Comparison of ENCODE assay signal across 11 cellular contexts in genomic region chr2:71702071-71702970, GRCh38.
"Had no signal": no experiment of that assay in that cellular context is flagged by ENCODE, and none has a peak within 500 bp of the region (broad histone marks: within the 10 kb centered on the region; RNA-seq: fewer than 3 reads in every experiment).

No MANE protein-coding gene starts in this region.

- H3K27me3 Mint-ChIP-seq: activated naive CD4-positive, alpha-beta T cell treated with anti-CD3 and anti-CD28 coated beads, Interleukin-2, amount 50 U/mL, for 24 hours had no signal

- H3K9me3 Mint-ChIP-seq: activated naive CD4-positive, alpha-beta T cell treated with anti-CD3 and anti-CD28 coated beads, Interleukin-2, amount 50 U/mL, for 24 hours; activated T-helper 2 cell treated with anti-CD3 and anti-CD28 coated beads, Interferon-gamma antibody, Interleukin-2, Interleukin-4, amounts not matched to agents 10 μg/mL and 5 μg/mL and 100 μg/mL, durations not matched to agents 14 hours and 24 hours and 36 hours; immature natural killer cell; mesothelial cell of epicardium; type B pancreatic cell had no signal

- H3K36me3 Mint-ChIP-seq: activated naive CD4-positive, alpha-beta T cell treated with anti-CD3 and anti-CD28 coated beads, Interleukin-2, amount 50 U/mL, for 24 hours; immature natural killer cell; mesothelial cell of epicardium; type B pancreatic cell had no signal

- H3K4me3 Mint-ChIP-seq: activated naive CD4-positive, alpha-beta T cell treated with anti-CD3 and anti-CD28 coated beads, Interleukin-2, amount 50 U/mL, for 24 hours; immature natural killer cell; mesothelial cell of epicardium; type B pancreatic cell had no signal

- H3K27ac Mint-ChIP-seq: activated naive CD4-positive, alpha-beta T cell treated with anti-CD3 and anti-CD28 coated beads, Interleukin-2, amount 50 U/mL, for 24 hours; activated T-helper 2 cell treated with anti-CD3 and anti-CD28 coated beads, Interferon-gamma antibody, Interleukin-2, Interleukin-4, amounts not matched to agents 10 μg/mL and 5 μg/mL and 100 μg/mL, durations not matched to agents 14 hours and 24 hours and 36 hours; immature natural killer cell; mesothelial cell of epicardium; type B pancreatic cell had no signal

- H3K4me1 Mint-ChIP-seq: activated naive CD4-positive, alpha-beta T cell treated with anti-CD3 and anti-CD28 coated beads, Interleukin-2, amount 50 U/mL, for 24 hours; immature natural killer cell had no signal

- DNase-seq: activated CD4-positive, alpha-beta T cell treated with anti-CD3 and anti-CD28 coated beads, Interleukin-2, amount 50 U/mL, for 1 hour; activated CD4-positive, CD25-positive, alpha-beta regulatory T cell; activated T-cell treated with anti-CD3 and anti-CD28 coated beads for 4 hours; immature natural killer cell; SIG-M5; small intestine; T-helper 2 cell had no signal
